In genomic region chr10:46544989-46545791, GRCh38 we compare ENCODE assay signal across 9 cellular contexts.
DNase-seq lines count a peak whose midpoint lies in the region; ATAC-seq and TF ChIP-seq lines count a peak whose summit lies in the region.
"Had no signal": no experiment of that assay in that cellular context is flagged by ENCODE, and none has a peak within 500 bp of the region (broad histone marks: within the 10 kb centered on the region; RNA-seq: fewer than 3 reads in every experiment).

No MANE protein-coding gene starts in this region.

- H3K4me3 ChIP-seq in coronary artery: no peak overlapping the region
- H3K4me3 ChIP-seq: BLaER1 treated with 17β-estradiol and CSF1 and Interleukin-3, amounts not matched to agents 10 nM and 100 nM had no signal

- intact Hi-C loops in posterior cingulate gyrus (cut with DNase I): no loop called here

- TF ChIP-seq CTCF in coronary artery (IDR thresholded peaks at IDR 0.05): no peak

- DNase-seq in NOMO-1 treated with DMSO at 0.1 percent for 48 hours (lab: John Stamatoyannopoulos, UW; ENCODE audit: unreplicated experiment): peak; percentile 18
- no peak for DNase-seq in NOMO-1 treated with dmso at 0.1 percent for 144 hours (lab: John Stamatoyannopoulos, UW; ENCODE audit: unreplicated experiment)
- DNase-seq in MV-4-11 (lab: John Stamatoyannopoulos, UW): peak; percentile 42
- peak; percentile 68 for DNase-seq in coronary artery (ENCODE audit: low spot score)
- DNase-seq in posterior cingulate gyrus: peak in 7 of 10 donors; percentile 7 to 81 (median 9)
- no peak for DNase-seq in NCI-H2196 treated with DMSO at 0.1 percent for 48 hours (lab: John Stamatoyannopoulos, UW; ENCODE audit: unreplicated experiment)

- H3K27ac ChIP-seq in coronary artery: peak overlapping the region in 1 of 2 donors; percentile 4
- H3K27ac ChIP-seq: BLaER1 treated with 17β-estradiol and CSF1 and Interleukin-3, amounts not matched to agents 10 nM and 100 nM had no signal

- no peak for ATAC-seq in HG03571 (IDR thresholded peaks at IDR 0.05; ENCODE audit: unreplicated experiment)
- ATAC-seq in HG03097 (IDR thresholded peaks at IDR 0.05; ENCODE audit: low FRiP score, unreplicated experiment): no peak

Comparison
In these comparisons a context has a peak if more than half of its experiments do, and no peak if none do; other contexts are left out.
1. DNase-seq: peak in NOMO-1 treated with DMSO at 0.1 percent for 48 hours (single experiment), MV-4-11 (single experiment), coronary artery (single experiment) and posterior cingulate gyrus (7 of 10); none in NOMO-1 treated with dmso at 0.1 percent for 144 hours (single experiment) and NCI-H2196 treated with DMSO at 0.1 percent for 48 hours (single experiment).